ENCODE assay signal across 1 cellular context in genomic region chr15:43792761-43793493, GRCh38.
TF ChIP-seq lines count a peak whose summit lies in the region.

No MANE protein-coding gene starts in this region.

TF ChIP-seq in HepG2, 621 proteins besides CTCF, POLR2A, EP300 and RAD21 (continues in another document):
- TF ChIP-seq ZNF501 (CRISPR knock-in tag; IDR thresholded peaks at IDR 0.05) (peak; percentile 62; the same call in 1 of the 2 replicates), HMGXB3 (CRISPR knock-in tag; IDR thresholded peaks at IDR 0.05; ENCODE audit: borderline replicate concordance) (0 out of 2 replicates have a peak, but pooled peaks have one; percentile 14), PHF8 (CRISPR knock-in tag; IDR thresholded peaks at IDR 0.05) (peak; percentile 6; the same call in 1 of the 2 replicates), HNRNPUL1 (IDR thresholded peaks at IDR 0.05; ENCODE audit: low read depth, low read length) (no peak), ZNF234 (CRISPR knock-in tag; conservative IDR thresholded peaks at IDR 0.05) (no peak), ZC3H4 (CRISPR knock-in tag; IDR thresholded peaks at IDR 0.05; ENCODE audit: borderline replicate concordance) (peak; percentile 78; the same call in 1 of the 2 replicates), U2AF1 (optimal IDR thresholded peaks at IDR 0.05; ENCODE audit: low read depth, low read length) (no peak), ETV5 (CRISPR knock-in tag; IDR thresholded peaks at IDR 0.05; ENCODE audit: borderline replicate concordance) (0 out of 2 replicates have a peak, but pooled peaks have one; percentile 7), HNRNPL (IDR thresholded peaks at IDR 0.05; ENCODE audit: low read depth, low read length) (0 out of 2 replicates have a peak, but pooled peaks have one; percentile 27), FOSL2 (CRISPR knock-in tag; IDR thresholded peaks at IDR 0.05) (no peak), ZNF281 (CRISPR knock-in tag; IDR thresholded peaks at IDR 0.05; ENCODE audit: borderline replicate concordance) (no peak), PHF21A (CRISPR knock-in tag; IDR thresholded peaks at IDR 0.05) (no peak), IRX3 (CRISPR knock-in tag; IDR thresholded peaks at IDR 0.05; ENCODE audit: borderline replicate concordance, low read depth) (no peak), MAZ (IDR thresholded peaks at IDR 0.05; ENCODE audit: borderline replicate concordance, low read depth, low read length) (no peak), MAZ (CRISPR knock-in tag; IDR thresholded peaks at IDR 0.05; ENCODE audit: low read depth) (no peak), ZFAT (CRISPR knock-in tag; conservative IDR thresholded peaks at IDR 0.05) (peak; percentile 81; the same call in 1 of the 2 replicates), TARDBP (CRISPR knock-in tag; IDR thresholded peaks at IDR 0.05) (peak; percentile 32; the same call in 1 of the 2 replicates), PHF5A (CRISPR knock-in tag; IDR thresholded peaks at IDR 0.05; ENCODE audit: low read depth, unreplicated experiment) (no peak), ZSCAN12 (CRISPR knock-in tag; IDR thresholded peaks at IDR 0.05) (0 out of 2 replicates have a peak, but pooled peaks have one; percentile 58), ZFP82 (CRISPR knock-in tag; IDR thresholded peaks at IDR 0.05; ENCODE audit: borderline replicate concordance) (no peak), NFE2L1 (CRISPR knock-in tag; IDR thresholded peaks at IDR 0.05; ENCODE audit: borderline replicate concordance) (0 out of 2 replicates have a peak, but pooled peaks have one; percentile 4), ZC3H13 (CRISPR knock-in tag; IDR thresholded peaks at IDR 0.05) (0 out of 2 replicates have a peak, but pooled peaks have one; percentile 20), PTBP1 (IDR thresholded peaks at IDR 0.05; ENCODE audit: low read depth, low read length, poor library complexity, severe bottlenecking) (peak; percentile 63), CBX1 (IDR thresholded peaks at IDR 0.05; ENCODE audit: low read depth) (no peak), PCBP1 (IDR thresholded peaks at IDR 0.05; ENCODE audit: borderline replicate concordance, low read depth, low read length) (0 out of 2 replicates have a peak, but pooled peaks have one; percentile 56), ZNF713 (CRISPR knock-in tag; IDR thresholded peaks at IDR 0.05) (0 out of 2 replicates have a peak, but pooled peaks have one; percentile 2), LCORL (IDR thresholded peaks at IDR 0.05) (no peak), LCORL (CRISPR knock-in tag; IDR thresholded peaks at IDR 0.05) (0 out of 2 replicates have a peak, but pooled peaks have one; percentile 4), AGO2 (optimal IDR thresholded peaks at IDR 0.05; ENCODE audit: low read depth, low read length) (peak; percentile 86), ZNF33A (CRISPR knock-in tag; IDR thresholded peaks at IDR 0.05; ENCODE audit: borderline replicate concordance) (no peak), ZBTB1 (CRISPR knock-in tag; IDR thresholded peaks at IDR 0.05; ENCODE audit: borderline replicate concordance) (no peak), KDM5B (CRISPR knock-in tag; IDR thresholded peaks at IDR 0.05; ENCODE audit: borderline replicate concordance) (0 out of 2 replicates have a peak, but pooled peaks have one; percentile 8), RBFOX2 (IDR thresholded peaks at IDR 0.05; ENCODE audit: low read depth, low read length) (peak; percentile 26), ZNF7 (CRISPR knock-in tag; IDR thresholded peaks at IDR 0.05) (no peak), ZNF737 (CRISPR knock-in tag; IDR thresholded peaks at IDR 0.05; ENCODE audit: borderline replicate concordance) (no peak)
- TF ChIP-seq, protein P1, sequence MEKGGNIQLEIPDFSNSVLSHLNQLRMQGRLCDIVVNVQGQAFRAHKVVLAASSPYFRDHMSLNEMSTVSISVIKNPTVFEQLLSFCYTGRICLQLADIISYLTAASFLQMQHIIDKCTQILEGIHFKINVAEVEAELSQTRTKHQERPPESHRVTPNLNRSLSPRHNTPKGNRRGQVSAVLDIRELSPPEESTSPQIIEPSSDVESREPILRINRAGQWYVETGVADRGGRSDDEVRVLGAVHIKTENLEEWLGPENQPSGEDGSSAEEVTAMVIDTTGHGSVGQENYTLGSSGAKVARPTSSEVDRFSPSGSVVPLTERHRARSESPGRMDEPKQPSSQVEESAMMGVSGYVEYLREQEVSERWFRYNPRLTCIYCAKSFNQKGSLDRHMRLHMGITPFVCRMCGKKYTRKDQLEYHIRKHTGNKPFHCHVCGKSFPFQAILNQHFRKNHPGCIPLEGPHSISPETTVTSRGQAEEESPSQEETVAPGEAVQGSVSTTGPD (CRISPR knock-in tag; IDR thresholded peaks at IDR 0.05), result 0 out of 2 replicates have a peak, but pooled peaks have one; percentile 35
- TF ChIP-seq, protein P2, sequence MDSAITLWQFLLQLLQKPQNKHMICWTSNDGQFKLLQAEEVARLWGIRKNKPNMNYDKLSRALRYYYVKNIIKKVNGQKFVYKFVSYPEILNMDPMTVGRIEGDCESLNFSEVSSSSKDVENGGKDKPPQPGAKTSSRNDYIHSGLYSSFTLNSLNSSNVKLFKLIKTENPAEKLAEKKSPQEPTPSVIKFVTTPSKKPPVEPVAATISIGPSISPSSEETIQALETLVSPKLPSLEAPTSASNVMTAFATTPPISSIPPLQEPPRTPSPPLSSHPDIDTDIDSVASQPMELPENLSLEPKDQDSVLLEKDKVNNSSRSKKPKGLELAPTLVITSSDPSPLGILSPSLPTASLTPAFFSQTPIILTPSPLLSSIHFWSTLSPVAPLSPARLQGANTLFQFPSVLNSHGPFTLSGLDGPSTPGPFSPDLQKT (CRISPR knock-in tag; IDR thresholded peaks at IDR 0.05; ENCODE audit: borderline replicate concordance), result no peak
- TF ChIP-seq, protein P3, sequence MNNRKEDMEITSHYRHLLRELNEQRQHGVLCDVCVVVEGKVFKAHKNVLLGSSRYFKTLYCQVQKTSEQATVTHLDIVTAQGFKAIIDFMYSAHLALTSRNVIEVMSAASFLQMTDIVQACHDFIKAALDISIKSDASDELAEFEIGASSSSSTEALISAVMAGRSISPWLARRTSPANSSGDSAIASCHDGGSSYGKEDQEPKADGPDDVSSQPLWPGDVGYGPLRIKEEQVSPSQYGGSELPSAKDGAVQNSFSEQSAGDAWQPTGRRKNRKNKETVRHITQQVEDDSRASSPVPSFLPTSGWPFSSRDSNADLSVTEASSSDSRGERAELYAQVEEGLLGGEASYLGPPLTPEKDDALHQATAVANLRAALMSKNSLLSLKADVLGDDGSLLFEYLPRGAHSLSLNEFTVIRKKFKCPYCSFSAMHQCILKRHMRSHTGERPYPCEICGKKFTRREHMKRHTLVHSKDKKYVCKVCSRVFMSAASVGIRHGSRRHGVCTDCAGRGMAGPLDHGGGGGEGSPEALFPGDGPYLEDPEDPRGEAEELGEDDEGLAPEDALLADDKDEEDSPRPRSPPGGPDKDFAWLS (CRISPR knock-in tag; IDR thresholded peaks at IDR 0.05; ENCODE audit: borderline replicate concordance), result no peak
- TF ChIP-seq, protein P4, sequence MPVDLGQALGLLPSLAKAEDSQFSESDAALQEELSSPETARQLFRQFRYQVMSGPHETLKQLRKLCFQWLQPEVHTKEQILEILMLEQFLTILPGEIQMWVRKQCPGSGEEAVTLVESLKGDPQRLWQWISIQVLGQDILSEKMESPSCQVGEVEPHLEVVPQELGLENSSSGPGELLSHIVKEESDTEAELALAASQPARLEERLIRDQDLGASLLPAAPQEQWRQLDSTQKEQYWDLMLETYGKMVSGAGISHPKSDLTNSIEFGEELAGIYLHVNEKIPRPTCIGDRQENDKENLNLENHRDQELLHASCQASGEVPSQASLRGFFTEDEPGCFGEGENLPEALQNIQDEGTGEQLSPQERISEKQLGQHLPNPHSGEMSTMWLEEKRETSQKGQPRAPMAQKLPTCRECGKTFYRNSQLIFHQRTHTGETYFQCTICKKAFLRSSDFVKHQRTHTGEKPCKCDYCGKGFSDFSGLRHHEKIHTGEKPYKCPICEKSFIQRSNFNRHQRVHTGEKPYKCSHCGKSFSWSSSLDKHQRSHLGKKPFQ (CRISPR knock-in tag; IDR thresholded peaks at IDR 0.05; ENCODE audit: insufficient replicate concordance), result peak; percentile 52
- TF ChIP-seq, protein P5, sequence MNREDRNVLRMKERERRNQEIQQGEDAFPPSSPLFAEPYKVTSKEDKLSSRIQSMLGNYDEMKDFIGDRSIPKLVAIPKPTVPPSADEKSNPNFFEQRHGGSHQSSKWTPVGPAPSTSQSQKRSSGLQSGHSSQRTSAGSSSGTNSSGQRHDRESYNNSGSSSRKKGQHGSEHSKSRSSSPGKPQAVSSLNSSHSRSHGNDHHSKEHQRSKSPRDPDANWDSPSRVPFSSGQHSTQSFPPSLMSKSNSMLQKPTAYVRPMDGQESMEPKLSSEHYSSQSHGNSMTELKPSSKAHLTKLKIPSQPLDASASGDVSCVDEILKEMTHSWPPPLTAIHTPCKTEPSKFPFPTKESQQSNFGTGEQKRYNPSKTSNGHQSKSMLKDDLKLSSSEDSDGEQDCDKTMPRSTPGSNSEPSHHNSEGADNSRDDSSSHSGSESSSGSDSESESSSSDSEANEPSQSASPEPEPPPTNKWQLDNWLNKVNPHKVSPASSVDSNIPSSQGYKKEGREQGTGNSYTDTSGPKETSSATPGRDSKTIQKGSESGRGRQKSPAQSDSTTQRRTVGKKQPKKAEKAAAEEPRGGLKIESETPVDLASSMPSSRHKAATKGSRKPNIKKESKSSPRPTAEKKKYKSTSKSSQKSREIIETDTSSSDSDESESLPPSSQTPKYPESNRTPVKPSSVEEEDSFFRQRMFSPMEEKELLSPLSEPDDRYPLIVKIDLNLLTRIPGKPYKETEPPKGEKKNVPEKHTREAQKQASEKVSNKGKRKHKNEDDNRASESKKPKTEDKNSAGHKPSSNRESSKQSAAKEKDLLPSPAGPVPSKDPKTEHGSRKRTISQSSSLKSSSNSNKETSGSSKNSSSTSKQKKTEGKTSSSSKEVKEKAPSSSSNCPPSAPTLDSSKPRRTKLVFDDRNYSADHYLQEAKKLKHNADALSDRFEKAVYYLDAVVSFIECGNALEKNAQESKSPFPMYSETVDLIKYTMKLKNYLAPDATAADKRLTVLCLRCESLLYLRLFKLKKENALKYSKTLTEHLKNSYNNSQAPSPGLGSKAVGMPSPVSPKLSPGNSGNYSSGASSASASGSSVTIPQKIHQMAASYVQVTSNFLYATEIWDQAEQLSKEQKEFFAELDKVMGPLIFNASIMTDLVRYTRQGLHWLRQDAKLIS (CRISPR knock-in tag; IDR thresholded peaks at IDR 0.05), result no peak
- TF ChIP-seq, protein P6, sequence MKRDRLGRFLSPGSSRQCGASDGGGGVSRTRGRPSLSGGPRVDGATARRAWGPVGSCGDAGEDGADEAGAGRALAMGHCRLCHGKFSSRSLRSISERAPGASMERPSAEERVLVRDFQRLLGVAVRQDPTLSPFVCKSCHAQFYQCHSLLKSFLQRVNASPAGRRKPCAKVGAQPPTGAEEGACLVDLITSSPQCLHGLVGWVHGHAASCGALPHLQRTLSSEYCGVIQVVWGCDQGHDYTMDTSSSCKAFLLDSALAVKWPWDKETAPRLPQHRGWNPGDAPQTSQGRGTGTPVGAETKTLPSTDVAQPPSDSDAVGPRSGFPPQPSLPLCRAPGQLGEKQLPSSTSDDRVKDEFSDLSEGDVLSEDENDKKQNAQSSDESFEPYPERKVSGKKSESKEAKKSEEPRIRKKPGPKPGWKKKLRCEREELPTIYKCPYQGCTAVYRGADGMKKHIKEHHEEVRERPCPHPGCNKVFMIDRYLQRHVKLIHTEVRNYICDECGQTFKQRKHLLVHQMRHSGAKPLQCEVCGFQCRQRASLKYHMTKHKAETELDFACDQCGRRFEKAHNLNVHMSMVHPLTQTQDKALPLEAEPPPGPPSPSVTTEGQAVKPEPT (CRISPR knock-in tag; IDR thresholded peaks at IDR 0.05; ENCODE audit: low read depth), result no peak
- TF ChIP-seq, protein P7, sequence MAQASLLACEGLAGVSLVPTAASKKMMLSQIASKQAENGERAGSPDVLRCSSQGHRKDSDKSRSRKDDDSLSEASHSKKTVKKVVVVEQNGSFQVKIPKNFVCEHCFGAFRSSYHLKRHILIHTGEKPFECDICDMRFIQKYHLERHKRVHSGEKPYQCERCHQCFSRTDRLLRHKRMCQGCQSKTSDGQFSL (CRISPR knock-in tag; IDR thresholded peaks at IDR 0.05), result 0 out of 2 replicates have a peak, but pooled peaks have one; percentile 24
